In the genomic region with DNA sequence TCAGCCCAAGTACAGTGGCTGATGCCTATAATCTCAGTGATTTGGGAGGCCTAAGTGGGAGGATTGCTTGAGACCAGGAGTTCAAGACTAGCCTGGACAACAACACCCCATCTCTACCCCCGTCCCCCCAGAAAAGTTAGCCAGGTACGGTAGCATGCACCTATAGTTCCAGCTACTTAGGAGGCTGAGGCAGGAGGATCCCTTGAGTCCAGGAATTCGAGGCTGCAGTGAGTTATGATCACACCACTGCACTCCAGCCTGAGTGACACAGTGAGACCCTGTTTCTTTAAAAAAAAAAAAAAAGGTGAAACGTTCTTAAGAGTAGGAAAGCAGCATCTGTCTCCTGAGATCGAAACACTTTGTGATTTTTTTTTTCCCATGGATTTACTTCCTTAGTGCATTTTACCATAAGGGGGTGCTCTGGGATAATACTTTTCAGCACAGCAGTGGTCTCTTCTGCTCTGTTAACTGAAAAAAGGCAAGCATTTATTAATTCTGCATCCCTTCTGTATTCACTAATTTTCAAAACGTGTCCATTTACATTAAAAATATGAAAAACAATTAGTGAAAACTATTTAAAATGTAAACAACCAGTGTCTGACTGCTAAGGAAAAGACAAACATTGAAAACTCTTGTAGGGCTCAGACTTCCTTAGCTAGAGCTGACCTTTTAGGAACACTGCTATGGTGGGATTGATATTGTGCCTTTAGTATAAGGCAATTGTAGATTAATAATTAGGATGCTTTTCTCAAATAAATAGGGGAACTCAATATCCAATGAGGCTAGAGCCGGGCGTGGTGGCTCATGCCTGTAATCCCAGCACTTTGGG, we compare ENCODE assay signal across 8 cellular contexts. TPM values are rescaled to one million over a fixed set of nuclear protein-coding genes. Genes with fewer than 3 reads are reported as not detected.
A peak's percentile ranks its signal among the peaks of the same experiment; 100 is the strongest.
DNase-seq lines count a peak whose midpoint lies in the region; ATAC-seq and TF ChIP-seq lines count a peak whose summit lies in the region.

No MANE protein-coding gene starts in this region.

- peak; percentile 46 for DNase-seq in COR-L47 (lab: John Stamatoyannopoulos, UW)
- peak; percentile 45 for DNase-seq in NCI-H146 (lab: John Stamatoyannopoulos, UW)
- peak; percentile 57 for DNase-seq in astrocyte of the spinal cord (ENCODE audit: low read depth, low spot score)
- DNase-seq in left lung, result no peak
- no peak for DNase-seq in sigmoid colon
- no peak for DNase-seq in activated CD4-positive, alpha-beta T cell treated with anti-CD3 and anti-CD28 coated beads for 36 hours
- no peak for DNase-seq in GM10248 (ENCODE audit: extremely low spot score)
- DNase-seq in stimulated activated CD4-positive, alpha-beta T cell treated with anti-CD3 and anti-CD28 coated beads, Interleukin-1b, Interleukin-23, amount 100 ng/mL, for 48 hours, result no peak

- H3K4me1 Mint-ChIP-seq in activated CD4-positive, alpha-beta T cell treated with anti-CD3 and anti-CD28 coated beads for 36 hours, result no peaks in the 10 kb centered on the region

- CTCF ChIA-PET in activated CD4-positive, alpha-beta T cell treated with anti-CD3 and anti-CD28 coated beads for 36 hours (lab: Charles Lee), result interaction anchor here (0.9 kb wide), 1 partner anchor 43 kb away, joined by 4 read pairs; no protein-coding TSS in a partner anchor
- CTCF ChIA-PET in GM10248 (lab: Yijun Ruan, JAX), result interaction anchor here (0.6 to 1.6 kb wide), 2 partner anchors 11 to 126 kb away, joined by 3 to 4 read pairs; no protein-coding TSS in a partner anchor

- H3K36me3 ChIP-seq in left lung (no peaks in the 10 kb centered on the region), sigmoid colon (no peaks in the 10 kb centered on the region)

- H3K27me3 ChIP-seq in left lung (no peaks in the 10 kb centered on the region), sigmoid colon (no peaks in the 10 kb centered on the region)

- intact Hi-C loops in left lung (cut with DNase I), result no loop called here
- intact Hi-C loops in sigmoid colon (cut with DNase I), result loop anchor here (1.0 to 5.0 kb wide), 2 partner anchors 233 to 415 kb away; a partner anchor contains a TSS
- intact Hi-C loops in activated CD4-positive, alpha-beta T cell treated with anti-CD3 and anti-CD28 coated beads for 36 hours (cut with DNase I, micrococcal nuclease), result loop anchor here in 1 of 2 experiments (1.0 kb wide), 1 partner anchor 233 kb away; no protein-coding TSS in a partner anchor

- H3K27ac Mint-ChIP-seq in activated CD4-positive, alpha-beta T cell treated with anti-CD3 and anti-CD28 coated beads for 36 hours, result no peak overlapping the region

- no peak for TF ChIP-seq EP300 in sigmoid colon (IDR thresholded peaks at IDR 0.05)

- in situ Hi-C loops in astrocyte of the spinal cord (cut with HindIII; ENCODE audit: low sequenced_read_pairs), result no loop called here

- no peak overlapping the region for H3K4me3 Mint-ChIP-seq in activated CD4-positive, alpha-beta T cell treated with anti-CD3 and anti-CD28 coated beads for 36 hours

- H3K27me3 Mint-ChIP-seq in activated CD4-positive, alpha-beta T cell treated with anti-CD3 and anti-CD28 coated beads for 36 hours, result peaks cover 9% of the 10 kb centered on the region

- H3K4me1 ChIP-seq in left lung (no peaks in the 10 kb centered on the region), sigmoid colon (peaks cover 0 to 5% (median 2%) of the 10 kb centered on the region in 4 donors)

- ATAC-seq in left lung, result peak; percentile 78
- no peak for ATAC-seq in activated CD4-positive, alpha-beta T cell treated with anti-CD3 and anti-CD28 coated beads for 36 hours

- 47 to 53% methylated on average over 8 of the region's 8 CpGs for WGBS in sigmoid colon, 2 donors

- H3K27ac ChIP-seq in left lung, result no peak overlapping the region
- H3K27ac ChIP-seq in sigmoid colon, result no peak overlapping the region

- TF ChIP-seq CTCF in astrocyte of the spinal cord (IDR thresholded peaks at IDR 0.05; ENCODE audit: low read depth, low read length) (peak; percentile 60), left lung (IDR thresholded peaks at IDR 0.05) (peak in 1 of 2 donors; percentile 31), sigmoid colon (IDR thresholded peaks at IDR 0.05) (peak in 2 of 4 experiments; percentile 18 to 39), GM10248 (IDR thresholded peaks at IDR 0.05; ENCODE audit: control extremely low read depth, extremely low read depth, low read depth, missing control alignments) (no peak)

- TF ChIP-seq POLR2A in sigmoid colon (IDR thresholded peaks at IDR 0.05), result no peak

- no peaks in the 10 kb centered on the region for H3K9me3 ChIP-seq in left lung
- no peaks in the 10 kb centered on the region for H3K9me3 ChIP-seq in sigmoid colon

- no peaks in the 10 kb centered on the region for H3K36me3 Mint-ChIP-seq in activated CD4-positive, alpha-beta T cell treated with anti-CD3 and anti-CD28 coated beads for 36 hours (ENCODE audit: low read depth)

- POLR2A ChIA-PET in activated CD4-positive, alpha-beta T cell treated with anti-CD3 and anti-CD28 coated beads for 36 hours (lab: Charles Lee), result no interaction called here
- POLR2A ChIA-PET in GM10248 (lab: Yijun Ruan, JAX), result no interaction called here

- no peaks in the 10 kb centered on the region for H3K9me3 Mint-ChIP-seq in activated CD4-positive, alpha-beta T cell treated with anti-CD3 and anti-CD28 coated beads for 36 hours (ENCODE audit: low read depth)

- H3K4me3 ChIP-seq in astrocyte of the spinal cord (ENCODE audit: low read depth, low read length), result no peak overlapping the region
- H3K4me3 ChIP-seq in left lung, result no peak overlapping the region
- H3K4me3 ChIP-seq in sigmoid colon, result no peak overlapping the region

RNA-seq across cellular contexts. Expression of a gene that starts 31.2 kb away (rescaled TPM):
- 10 to 100 TPM; 11.3 to 13.4 TPM for total RNA-seq in left lung
- 1 to 10 TPM; 1.8 to 6.1 (median 4.1) TPM for total RNA-seq in sigmoid colon
- polyA plus RNA-seq in sigmoid colon, result under 1 TPM in 2 of 3 donors, not detected in 1; 0.36 to 0.60 TPM
- total RNA-seq in activated CD4-positive, alpha-beta T cell treated with anti-CD3 and anti-CD28 coated beads for 36 hours, result 1 to 10 TPM; 4.1 to 5.3 TPM

Comparison
In these comparisons a context has a peak if more than half of its experiments do, and no peak if none do; other contexts are left out.
1. DNase-seq: peak in COR-L47 (single experiment), NCI-H146 (single experiment) and astrocyte of the spinal cord (single experiment); none in left lung (0 of 2), sigmoid colon (single experiment), activated CD4-positive, alpha-beta T cell treated with anti-CD3 and anti-CD28 coated beads for 36 hours (single experiment), GM10248 (single experiment) and stimulated activated CD4-positive, alpha-beta T cell treated with anti-CD3 and anti-CD28 coated beads, Interleukin-1b, Interleukin-23, amount 100 ng/mL, for 48 hours (single experiment).